Comparison of ENCODE assay signal across 8 cellular contexts in genomic region chr17:47511701-47512146, GRCh38. TPM values are rescaled to one million over a fixed set of nuclear protein-coding genes. Genes with fewer than 3 reads are reported as not detected.
DNase-seq lines count a peak whose midpoint lies in the region; ATAC-seq, FAIRE-seq and TF ChIP-seq lines count a peak whose summit lies in the region.
"Not testable (repeated sequence)": the region's sequence is repeated elsewhere in the genome, so short reads cannot be mapped to it uniquely, and the experiment has no call there.

No MANE protein-coding gene starts in this region.

- not testable (repeated sequence) for H3K36me3 ChIP-seq in RWPE2 (ENCODE audit: low read depth); GM12878 (ENCODE audit: control insufficient read depth in 2 of 2, insufficient read depth in 2 of 2, low read length in 1 of 2); HepG2 (replicated peaks in 1 of 2; ENCODE audit: control insufficient read depth in 1 of 2, insufficient read depth in 2 of 2, low read length in 2 of 2)

- FAIRE-seq in A549 (lab: Jason Lieb, UNC); GM12891 (lab: Jason Lieb, UNC); GM12878 (lab: Jason Lieb, UNC); HepG2 (lab: Jason Lieb, UNC): not testable (repeated sequence)

- not testable (repeated sequence) for H3K9me3 ChIP-seq in A549; RWPE2 (ENCODE audit: severe bottlenecking); GM12878 (replicated peaks; ENCODE audit: control insufficient read depth, insufficient read depth, low read length); HepG2 (ENCODE audit: low read length)

- H3K4me2 ChIP-seq in A549; GM12878 (ENCODE audit: control insufficient read depth, insufficient read depth): not testable (repeated sequence)
- peak overlapping the region; percentile 6; the same call in 1 of the 2 replicates for H3K4me2 ChIP-seq in HepG2 (ENCODE audit: low read depth, low read length)

- SMC1A ChIA-PET in GM12878 (lab: Charles Lee; ENCODE audit: uncharacterized antibody, unreplicated experiment) = not testable (repeated sequence)

- RAD21 ChIA-PET in GM12878 (lab: Charles Lee; ENCODE audit: unreplicated experiment) = not testable (repeated sequence)

- H2AFZ ChIP-seq in GM12878 (ENCODE audit: control insufficient read depth, low read depth, low read length); HepG2 (ENCODE audit: low read length): not testable (repeated sequence)

- H3K9ac ChIP-seq in GM12878 (ENCODE audit: control insufficient read depth, insufficient read depth, low read length); HepG2 (ENCODE audit: insufficient read depth, low read depth, low read length): not testable (repeated sequence)

- in situ Hi-C loops in GM12878 (cut with MboI) = not testable (repeated sequence)
- in situ Hi-C loops in HepG2 (cut with HindIII; ENCODE audit: extremely low pct_ligation_motif_present, low pct_unique_long_range_greater_than_20kb) = loop anchor here (25.0 kb wide), 1 partner anchor 101 kb away; no protein-coding TSS in a partner anchor

- peak; percentile 70 to 81; a peak in 5 of 6 replicates for ATAC-seq in A549
- peak; percentile 63 for ATAC-seq in RWPE2 (ENCODE audit: low read depth)
- peak; percentile 80 for ATAC-seq in GM12878
- ATAC-seq in foreskin keratinocyte = peak; percentile 53
- ATAC-seq in HepG2 = peak; percentile 74

- WGBS in A549 (ENCODE audit: missing lambda C conversion rate) = 20% methylated on average over 1 of the region's 3 CpGs
- 7% methylated on average over 2 of the region's 3 CpGs for WGBS in GM12878 (ENCODE audit: insufficient coverage, insufficient replicate concordance, low lambda C conversion rate, missing lambda C conversion rate)
- WGBS in HepG2 (ENCODE audit: low lambda C conversion rate) = 5% methylated on average over 3 of the region's 3 CpGs

- DNase-seq in A549 (ENCODE audit: low read depth in 1 of 2, low spot score in 1 of 2); GM12891 (ENCODE audit: insufficient read length, low spot score); RWPE2 (ENCODE audit: low spot score); GM12878 (ENCODE audit: low read depth, low spot score); HepG2 (ENCODE audit: low spot score): not testable (repeated sequence)
- DNase-seq in MV-4-11 (lab: John Stamatoyannopoulos, UW) = peak; percentile 65
- peak in 1 of 2 donors; percentile 55 for DNase-seq in foreskin keratinocyte

- H3K4me1 ChIP-seq in A549; GM12878 (ENCODE audit: control insufficient read depth, insufficient read depth, low read length); foreskin keratinocyte; HepG2 (ENCODE audit: insufficient read depth, low read length): not testable (repeated sequence)
- peaks cover 15% of the 10 kb centered on the region for H3K4me1 ChIP-seq in RWPE2 (ENCODE audit: insufficient read depth, poor library complexity, severe bottlenecking)

- not testable (repeated sequence) for H3K79me2 ChIP-seq in GM12878 (ENCODE audit: control insufficient read depth, insufficient read depth, low read length); HepG2 (ENCODE audit: insufficient read depth, low read length)

- not testable (repeated sequence) for BruUV-seq in GM12878 (replicated peaks; lab: Mats Ljungman, UMichigan); HepG2 (replicated peaks; lab: Mats Ljungman, UMichigan)

- H4K20me1 ChIP-seq in GM12878 (ENCODE audit: control insufficient read depth, insufficient read depth); HepG2 (ENCODE audit: insufficient read depth, low read length): not testable (repeated sequence)

- CTCF ChIA-PET in A549 (lab: Yijun Ruan, JAX) = interaction anchor here (0.6 kb wide), 1 partner anchor 219 kb away, joined by 4 read pairs; no protein-coding TSS in a partner anchor
- CTCF ChIA-PET in GM12878 (lab: Yijun Ruan, JAX); HepG2 (lab: Yijun Ruan, JAX; ENCODE audit: low intra/inter-chr PET ratio, low total read pairs): not testable (repeated sequence)

- TF ChIP-seq RAD21 in A549 (conservative IDR thresholded peaks at IDR 0.05 in 1 of 2, IDR thresholded peaks at IDR 0.05 in 1 of 2); GM12878 (IDR thresholded peaks at IDR 0.05; ENCODE audit: insufficient read depth, low read depth, low read length); HepG2 (CRISPR knock-in tag; IDR thresholded peaks at IDR 0.05): not testable (repeated sequence)

- TF ChIP-seq CTCF in A549 (IDR thresholded peaks at IDR 0.05); RWPE2 (IDR thresholded peaks at IDR 0.05; ENCODE audit: poor library complexity, severe bottlenecking); GM12878 (IDR thresholded peaks at IDR 0.05 in 2 of 3, conservative IDR thresholded peaks at IDR 0.05 in 1 of 3; ENCODE audit: control insufficient read depth in 2 of 3, extremely low read depth in 1 of 3, insufficient read depth in 1 of 3, low read depth in 3 of 3, low read length in 3 of 3); foreskin keratinocyte (conservative IDR thresholded peaks at IDR 0.05); HepG2 (CRISPR knock-in tag; IDR thresholded peaks at IDR 0.05): not testable (repeated sequence)

- TF ChIP-seq EP300 in A549 (IDR thresholded peaks at IDR 0.05); GM12878 (IDR thresholded peaks at IDR 0.05; ENCODE audit: borderline replicate concordance in 1 of 2, control insufficient read depth in 1 of 2, low read depth in 2 of 2, low read length in 2 of 2); HepG2 (IDR thresholded peaks at IDR 0.05; ENCODE audit: low read depth in 2 of 2, low read length in 2 of 2); HepG2 (CRISPR knock-in tag; IDR thresholded peaks at IDR 0.05; ENCODE audit: borderline replicate concordance): not testable (repeated sequence)

- H3K27ac ChIP-seq in A549 (peak overlapping the region in 1 of 2 experiments; percentile 54; a peak in 1 of 6 replicates), RWPE2 (ENCODE audit: poor library complexity, severe bottlenecking) (peak overlapping the region; percentile 77), foreskin keratinocyte (peak overlapping the region; percentile 99), skin epidermis (peak overlapping the region in 14 of 21 experiments; percentile 4 to 76 (median 51))
- H3K27ac ChIP-seq in GM12878 (ENCODE audit: control insufficient read depth, insufficient read depth); HepG2 (ENCODE audit: extremely low read length, insufficient read depth, low read length): not testable (repeated sequence)

- not testable (repeated sequence) for H3K4me3 ChIP-seq in A549; RWPE2 (ENCODE audit: severe bottlenecking); GM12878; HepG2 (replicated peaks in 1 of 3; ENCODE audit: insufficient read depth in 1 of 3, low read depth in 2 of 3, low read length in 3 of 3); skin epidermis

- POLR2A ChIA-PET in A549 (lab: Yijun Ruan, JAX); GM12878 (lab: Charles Lee); HepG2 (lab: Yijun Ruan, JAX): not testable (repeated sequence)

- not testable (repeated sequence) for H3K27me3 ChIP-seq in RWPE2 (ENCODE audit: insufficient read depth, poor library complexity, severe bottlenecking); GM12878 (replicated peaks in 1 of 2; ENCODE audit: control insufficient read depth in 2 of 2, insufficient read depth in 2 of 2, low read length in 1 of 2); foreskin keratinocyte; HepG2 (ENCODE audit: control insufficient read depth in 1 of 2, insufficient read depth in 2 of 2, low read length in 2 of 2)

- intact Hi-C loops in GM12878 (cut with micrococcal nuclease; ENCODE audit: unreplicated experiment); HepG2 (cut with micrococcal nuclease; ENCODE audit: unreplicated experiment): not testable (repeated sequence)

- TF ChIP-seq POLR2A in A549 (IDR thresholded peaks at IDR 0.05; ENCODE audit: low read length); GM12891 (IDR thresholded peaks at IDR 0.05; ENCODE audit: low read depth, low read length); GM12878 (IDR thresholded peaks at IDR 0.05; ENCODE audit: low read depth, low read length); HepG2 (IDR thresholded peaks at IDR 0.05; ENCODE audit: insufficient read depth in 1 of 2, low read depth in 2 of 2, low read length in 2 of 2): not testable (repeated sequence)

RNA-seq across cellular contexts. Expression of gene NPEPPS, which starts 19.2 kb away (rescaled TPM):
- 141 and 169 TPM in 2 replicates for polyA plus RNA-seq in A549 (2011; rRNA removed)
- polyA plus RNA-seq in A549 (2012; cell fraction: cytosol; rRNA removed) = 36.5 and 40.8 TPM in 2 replicates
- polyA plus RNA-seq in A549 (2012; cell fraction: nucleus; rRNA removed) = 77.1 and 108 TPM in 2 replicates
- polyA plus RNA-seq in A549 (2017; fragmentation: RNase III; extraction: RNeasy Plus Mini Kit Qiagen cat#74134 plus additional on column Dnase treatment) = 99.2 to 104 TPM (median 100 TPM) in 3 replicates
- 85.0 and 98.2 TPM in 2 replicates for polyA minus RNA-seq in A549 (2011; rRNA and poly(A)+ RNA removed)
- 84.0 TPM for polyA plus RNA-seq in GM12891 (2012; ENCODE audit: low read depth, missing spikeins)
- 653 and 692 TPM in 2 replicates for total RNA-seq in GM12878 (2013; cell fraction: nucleolus; rRNA removed)
- total RNA-seq in GM12878 (2014; rRNA removed) = 37.4 and 50.4 TPM in 2 replicates
- 57.5 and 58.1 TPM in 2 replicates for total RNA-seq in GM12878 (2014; rRNA removed; fragmentation: Illumina TruSeq; extraction: Trizol)
- total RNA-seq in GM12878 (2021) = 69.9 and 75.7 TPM in 2 replicates
- polyA plus RNA-seq in GM12878 (2011; ENCODE audit: low read depth) = 55.0 TPM
- polyA plus RNA-seq in GM12878 (2011; rRNA removed) = 214 and 300 TPM in 2 replicates
- 44.5 and 67.9 TPM in 2 replicates for polyA plus RNA-seq in GM12878 (2011; cell fraction: cytosol; rRNA removed)
- 442 and 464 TPM in 2 replicates for polyA plus RNA-seq in GM12878 (2011; cell fraction: nucleus; rRNA removed)
- polyA plus RNA-seq in GM12878 (2012) = 79.2 and 95.2 TPM in 2 replicates
- 75.2 and 81.3 TPM in 2 replicates for polyA plus RNA-seq in GM12878 (2014; fragmentation: Illumina TruSeq; extraction: Trizol)
- polyA plus RNA-seq in GM12878 (2014; fragmentation: Nextera tagmentation; extraction: Ambion mirVana) = 10 to 100 TPM; 25.8 to 29.3 TPM
- 72.4 and 72.7 TPM in 2 replicates for polyA plus RNA-seq in GM12878 (2014; rRNA removed)
- 10 to 100 TPM; 60.4 to 68.7 TPM for polyA plus RNA-seq in GM12878 (2016; fragmentation: Nextera tagmentation; extraction: Ambion mirVana)
- 161 and 211 TPM in 2 replicates for polyA minus RNA-seq in GM12878 (2011; rRNA and poly(A)+ RNA removed)
- polyA minus RNA-seq in GM12878 (2011; cell fraction: cytosol; rRNA and poly(A)+ RNA removed) = 56.5 and 61.1 TPM in 2 replicates
- 127 and 186 TPM in 2 replicates for polyA minus RNA-seq in GM12878 (2011; cell fraction: nucleus; rRNA and poly(A)+ RNA removed)
- total RNA-seq in foreskin keratinocyte = 55.6 and 58.1 TPM in 2 replicates
- polyA plus RNA-seq in foreskin keratinocyte = 14.9 and 17.6 TPM in 2 replicates
- total RNA-seq in HepG2 (2016; rRNA removed; fragmentation: Illumina TruSeq; extraction: Trizol) = 53.5 and 122 TPM in 2 replicates
- total RNA-seq in HepG2 (2016; cell fraction: cytosol; rRNA removed; fragmentation: Illumina TruSeq; extraction: Trizol; ENCODE audit: low read depth) = 52.9 and 56.5 TPM in 2 replicates
- 51.1 and 102 TPM in 2 replicates for total RNA-seq in HepG2 (2016; cell fraction: insoluble cytoplasmic fraction; rRNA removed; fragmentation: Illumina TruSeq; extraction: Trizol)
- total RNA-seq in HepG2 (2016; cell fraction: membrane; rRNA removed; fragmentation: Illumina TruSeq; extraction: Trizol) = 31.6 and 40.1 TPM in 2 replicates
- total RNA-seq in HepG2 (2016; cell fraction: nucleus; rRNA removed; fragmentation: Illumina TruSeq; extraction: Trizol) = 93.7 and 113 TPM in 2 replicates
- 102 and 127 TPM in 2 replicates for polyA plus RNA-seq in HepG2 (2011; rRNA removed)
- 24.5 and 48.8 TPM in 2 replicates for polyA plus RNA-seq in HepG2 (2011; cell fraction: cytosol; rRNA removed)
- polyA plus RNA-seq in HepG2 (2011; cell fraction: nucleus; rRNA removed) = 228 and 260 TPM in 2 replicates
- 117 and 130 TPM in 2 replicates for polyA plus RNA-seq in HepG2 (2012)
- 5.6 and 6.3 TPM in 2 replicates for polyA plus RNA-seq in HepG2 (2016; cell fraction: cytosol; fragmentation: Illumina TruSeq; extraction: Trizol; ENCODE audit: low read depth)
- 77.5 and 82.8 TPM in 2 replicates for polyA plus RNA-seq in HepG2 (2016; cell fraction: insoluble cytoplasmic fraction; fragmentation: Illumina TruSeq; extraction: Trizol; ENCODE audit: low read depth)
- polyA plus RNA-seq in HepG2 (2016; cell fraction: membrane; fragmentation: Illumina TruSeq; extraction: Trizol; ENCODE audit: low read depth) = 11.5 and 15.9 TPM in 2 replicates
- polyA plus RNA-seq in HepG2 (2016; cell fraction: nucleus; fragmentation: Illumina TruSeq; extraction: Trizol; ENCODE audit: insufficient read depth, low read depth) = 133 and 138 TPM in 2 replicates
- 95.9 and 104 TPM in 2 replicates for polyA minus RNA-seq in HepG2 (2011; rRNA and poly(A)+ RNA removed; ENCODE audit: low replicate concordance)
- 75.9 and 82.7 TPM in 2 replicates for polyA minus RNA-seq in HepG2 (2011; cell fraction: cytosol; rRNA and poly(A)+ RNA removed)
- 198 and 217 TPM in 2 replicates for polyA minus RNA-seq in HepG2 (2011; cell fraction: nucleus; rRNA and poly(A)+ RNA removed)
